ENCODE assay signal across 15 cellular contexts in genomic region chr18:4172491-4172890, GRCh38.
"Had no signal": no experiment of that assay in that cellular context is flagged by ENCODE, and none has a peak within 500 bp of the region (broad histone marks: within the 10 kb centered on the region; RNA-seq: fewer than 3 reads in every experiment).

No MANE protein-coding gene starts in this region.

- H3K27ac ChIP-seq: adrenal gland, cardiac muscle cell, foreskin keratinocyte, heart right ventricle, left ventricle myocardium inferior, thyroid gland had no signal

- H3K36me3 ChIP-seq: adrenal gland, cardiac muscle cell, heart right ventricle, left ventricle myocardium inferior, thyroid gland had no signal

- DNase-seq: activated CD4-positive, alpha-beta T cell treated with anti-CD3 and anti-CD28 coated beads, Interleukin-2, amount 50 U/mL, for 48 hours; activated gamma-delta T cell treated with Interleukin-2 at 50 U/mL for 16 hours; activated T-cell treated with anti-CD3 and anti-CD28 coated beads for 4 hours; adrenal gland; foreskin keratinocyte; heart right ventricle; kidney glomerular epithelial cell; left ventricle myocardium inferior; mammary epithelial cell; midbrain; retina; stimulated activated naive B cell treated with anti-CD40 and anti-IgM and Interleukin-4, amounts not matched to agents 10 μg/mL and 1 μg/mL and 100 μg/mL, for 72 hours; thyroid gland had no signal

- H3K9me3 ChIP-seq: adrenal gland, thyroid gland had no signal

- ATAC-seq: activated naive CD4-positive, alpha-beta T cell treated with anti-CD3 and anti-CD28 coated beads, Interleukin-2, amount 50 U/mL, for 72 hours; foreskin keratinocyte; heart right ventricle; stimulated activated naive B cell treated with anti-CD40 and anti-IgM and Interleukin-4, amounts not matched to agents 10 μg/mL and 1 μg/mL and 100 μg/mL, for 72 hours had no signal

- H3K4me3 ChIP-seq: adrenal gland, cardiac muscle cell, heart right ventricle, left ventricle myocardium inferior, thyroid gland had no signal

- H3K4me1 ChIP-seq: adrenal gland, foreskin keratinocyte, heart right ventricle, left ventricle myocardium inferior, thyroid gland had no signal

- H3K27me3 ChIP-seq: adrenal gland, cardiac muscle cell, foreskin keratinocyte, heart right ventricle, thyroid gland had no signal
